23 cellular contexts compared by ENCODE assay signal in genomic region chr22:39554170-39554569, GRCh38.
"Had no signal": no experiment of that assay in that cellular context is flagged by ENCODE, and none has a peak within 500 bp of the region (broad histone marks: within the 10 kb centered on the region; RNA-seq: fewer than 3 reads in every experiment).

No MANE protein-coding gene starts in this region.

- DNase-seq: stimulated activated CD4-positive, alpha-beta T cell treated with anti-CD3 and anti-CD28 coated beads, Interleukin-2, amount 100 ng/mL, for 48 hours; stimulated activated CD4-positive, alpha-beta T cell treated with anti-CD3 and anti-CD28 coated beads, Interleukin-4, amount 100 ng/mL, for 1 hour; stimulated activated CD4-positive, alpha-beta T cell treated with anti-CD3 and anti-CD28 coated beads, Interleukin-4, amount 100 ng/mL, for 24 hours; stimulated activated CD4-positive, alpha-beta T cell treated with anti-CD3 and anti-CD28 coated beads, Interleukin-4, amount 100 ng/mL, for 4 hours; stimulated activated CD8-positive, alpha-beta memory T cell treated with anti-CD3 and anti-CD28 coated beads, Interleukin-4, amount 100 ng/mL, for 48 hours; stimulated activated naive B cell treated with anti-CD40 and anti-IgM and Interleukin-4, amounts not matched to agents 10 μg/mL and 1 μg/mL and 100 μg/mL, for 72 hours; stimulated activated naive CD4-positive, alpha-beta T cell; stimulated activated naive CD4-positive, alpha-beta T cell treated with Interleukin-2 at 50 U/mL for 16 hours; stimulated activated naive CD8-positive, alpha-beta T cell treated with anti-CD3 and anti-CD28 coated beads, Interleukin-15, amount 100 ng/mL, for 72 hours; stimulated activated naive CD8-positive, alpha-beta T cell treated with anti-CD3 and anti-CD28 coated beads, Interleukin-15, Interleukin-2, amounts not matched to agents 100 U/mL and 50 U/mL, for 24 hours; stomach; substantia nigra; testis; tibial artery; transverse colon; trophoblast cell; upper lobe of left lung; upper lobe of right lung; uterus had no signal

- H3K4me1 ChIP-seq: testis had no signal

- H3K9me3 ChIP-seq: stomach, suprapubic skin, testis, thoracic aorta, tibial artery, tibial nerve, transverse colon, upper lobe of left lung, upper lobe of right lung, uterus, vagina had no signal

- H3K36me3 ChIP-seq: stomach, suprapubic skin, thoracic aorta, tibial artery, tibial nerve, transverse colon, upper lobe of left lung, upper lobe of right lung, uterus, vagina had no signal

- H3K27ac ChIP-seq: stomach, suprapubic skin, testis, thoracic aorta, tibial artery, tibial nerve, transverse colon, upper lobe of left lung, upper lobe of right lung, uterus, vagina had no signal

- H3K4me3 ChIP-seq: stomach, suprapubic skin, testis, thoracic aorta, tibial artery, tibial nerve, transverse colon, upper lobe of left lung, upper lobe of right lung, uterus, vagina had no signal

- H3K27me3 ChIP-seq: testis had no signal
